In the genomic region with DNA sequence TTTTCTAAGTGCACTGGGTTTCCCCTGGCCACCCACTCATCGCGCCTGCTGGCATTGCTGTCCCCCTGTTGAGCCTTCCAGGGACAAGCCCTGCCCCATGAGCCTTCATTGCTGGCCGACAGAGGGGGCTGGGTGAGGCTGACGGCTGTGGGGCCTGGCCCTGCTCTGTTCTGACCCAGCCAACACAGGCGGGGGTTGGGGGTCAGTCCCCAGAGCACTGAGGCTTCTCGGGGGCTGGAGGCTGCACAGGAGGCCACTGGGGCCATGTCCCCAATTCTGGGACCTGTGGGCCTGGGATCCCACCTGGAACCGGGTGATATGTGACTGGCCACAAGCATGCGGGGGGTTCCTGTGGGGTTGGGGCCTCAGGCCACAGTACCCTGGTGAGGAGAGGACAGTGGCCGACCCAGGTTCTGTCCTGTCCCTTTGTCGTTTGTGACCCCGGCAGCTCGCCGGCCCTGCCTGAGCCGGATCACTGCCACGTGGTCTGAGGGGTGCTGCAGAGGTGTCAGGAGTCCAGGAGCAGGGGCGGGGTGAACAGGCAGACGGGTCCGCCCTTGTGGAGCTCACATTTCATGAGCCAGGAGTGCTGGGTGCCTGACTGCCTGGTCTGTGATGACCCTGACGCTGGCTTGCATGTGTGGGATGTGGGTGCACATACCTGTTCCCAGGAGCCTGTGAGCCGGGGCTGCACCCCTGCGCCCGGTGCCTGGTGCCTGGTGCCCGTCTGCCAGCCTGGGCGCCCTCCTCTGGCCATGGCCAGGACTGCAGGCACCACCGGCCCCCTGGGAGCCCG, we compare ENCODE assay signal across 8 cellular contexts. TPM values are rescaled to one million over a fixed set of nuclear protein-coding genes. Genes with fewer than 3 reads are reported as not detected.
DNase-seq lines count a peak whose midpoint lies in the region; ATAC-seq and TF ChIP-seq lines count a peak whose summit lies in the region.

No MANE protein-coding gene starts in this region.

- peaks cover 0 to 47% (median 1%) of the 10 kb centered on the region in 4 donors for H3K27me3 ChIP-seq in esophagus squamous epithelium
- H3K27me3 ChIP-seq in trophoblast cell (ENCODE audit: insufficient read depth, low read length): no peaks in the 10 kb centered on the region

- no peak overlapping the region for H2BK120ac ChIP-seq in trophoblast cell (ENCODE audit: insufficient read depth, low read length, poor library complexity)

- H3K27ac ChIP-seq in esophagus squamous epithelium (no peak overlapping the region), trophoblast cell (ENCODE audit: low read depth, low read length) (no peak overlapping the region)

- H3K36me3 ChIP-seq in esophagus squamous epithelium (peaks cover 8 to 35% (median 24%) of the 10 kb centered on the region in 3 donors), trophoblast cell (ENCODE audit: control insufficient read depth in 1 of 2, insufficient read depth in 2 of 2, low read length in 2 of 2) (peaks cover 42 to 44% of the 10 kb centered on the region in 2 experiments)

- no peak overlapping the region for H3K4me3 ChIP-seq in esophagus squamous epithelium
- H3K4me3 ChIP-seq in trophoblast cell (ENCODE audit: low read depth, low read length): no peak overlapping the region

- no peak overlapping the region for H3K14ac ChIP-seq in trophoblast cell (ENCODE audit: low read length)

- H3K9ac ChIP-seq in trophoblast cell (ENCODE audit: low read length): no peak overlapping the region

- no peak overlapping the region for H3K4me2 ChIP-seq in trophoblast cell (ENCODE audit: low read length)

- H4K12ac ChIP-seq in trophoblast cell (ENCODE audit: low read depth, low read length): no peak overlapping the region

- H3K23ac ChIP-seq in trophoblast cell (ENCODE audit: low read length): no peak overlapping the region

- no peak overlapping the region for H3K18ac ChIP-seq in trophoblast cell (ENCODE audit: low read length)

- H2AK5ac ChIP-seq in trophoblast cell (ENCODE audit: low read length): no peak overlapping the region

- no CpG with 5 or more reads among the region's 26 CpGs for WGBS in esophagus squamous epithelium, 2 donors
- WGBS in trophoblast cell (ENCODE audit: extremely low coverage, insufficient coverage, insufficient read length): no CpG with 5 or more reads among the region's 26 CpGs

- H4K91ac ChIP-seq in trophoblast cell (ENCODE audit: low read depth, low read length): no peak overlapping the region

- ATAC-seq in HG03378 (IDR thresholded peaks at IDR 0.05; ENCODE audit: unreplicated experiment): no peak
- no peak for ATAC-seq in HG03342 (IDR thresholded peaks at IDR 0.05; ENCODE audit: unreplicated experiment)

- peak; percentile 7 for DNase-seq in DMS153 treated with DMSO at 0.1 percent for 48 hours (lab: John Stamatoyannopoulos, UW; ENCODE audit: unreplicated experiment)
- DNase-seq in DMS153 (lab: John Stamatoyannopoulos, UW): no peak
- DNase-seq in NCI-H748 treated with DMSO at 0.1 percent for 48 hours (lab: John Stamatoyannopoulos, UW): peak; percentile 12
- DNase-seq in activated T-cell treated with anti-CD3 and anti-CD28 coated beads for 1 hour (ENCODE audit: low read depth): peak; percentile 52
- no peak for DNase-seq in esophagus squamous epithelium (lab: John Stamatoyannopoulos, UW)
- peak; percentile 38 to 66 for DNase-seq in trophoblast cell

- TF ChIP-seq POLR2A in esophagus squamous epithelium (IDR thresholded peaks at IDR 0.05): no peak

- H4K8ac ChIP-seq in trophoblast cell (ENCODE audit: low read depth, low read length): no peak overlapping the region

- H2AFZ ChIP-seq in trophoblast cell (ENCODE audit: insufficient read depth, low read length, poor library complexity): no peak overlapping the region

- H2BK5ac ChIP-seq in trophoblast cell (ENCODE audit: low read depth, low read length, poor library complexity): no peak overlapping the region

- H3K79me2 ChIP-seq in trophoblast cell (ENCODE audit: control insufficient read depth, insufficient read depth, low read length, poor library complexity): no peaks in the 10 kb centered on the region

- TF ChIP-seq CTCF in esophagus squamous epithelium (IDR thresholded peaks at IDR 0.05): peak; percentile 17 to 89 (median 72)

- no peak overlapping the region for H2BK12ac ChIP-seq in trophoblast cell (ENCODE audit: low read length)

- intact Hi-C loops in esophagus squamous epithelium (cut with DNase I): no loop called here

- no peak overlapping the region for H3K4ac ChIP-seq in trophoblast cell (ENCODE audit: low read depth, low read length)

- H3K9me3 ChIP-seq in esophagus squamous epithelium (no peaks in the 10 kb centered on the region), trophoblast cell (ENCODE audit: insufficient read depth, low read depth, low read length) (peaks cover 3% of the 10 kb centered on the region)

- peaks cover 0 to 9% (median 0%) of the 10 kb centered on the region in 3 donors for H3K4me1 ChIP-seq in esophagus squamous epithelium
- peaks cover 0 to 6% of the 10 kb centered on the region in 2 experiments for H3K4me1 ChIP-seq in trophoblast cell (ENCODE audit: control insufficient read depth in 1 of 2, insufficient read depth in 2 of 2, low read length in 2 of 2)

- H3K79me1 ChIP-seq in trophoblast cell (ENCODE audit: low read length): no peaks in the 10 kb centered on the region

RNA-seq across cellular contexts. Expression of gene COL20A1, which starts 2.1 kb away (rescaled TPM):
- total RNA-seq in esophagus squamous epithelium: not detected
- polyA plus RNA-seq in trophoblast cell (2013): 0.23 and 0.26 TPM in 2 replicates

RNA-seq across cellular contexts. Expression of gene ARFGAP1, which starts 18.3 kb away (rescaled TPM):
- total RNA-seq in esophagus squamous epithelium: 10 to 100 TPM; 18.4 to 37.4 (median 30.7) TPM
- 83.1 and 87.4 TPM in 2 replicates for polyA plus RNA-seq in trophoblast cell (2013)

RNA-seq across cellular contexts. Expression of gene NKAIN4, which starts 36.6 kb away (rescaled TPM):
- not detected for total RNA-seq in esophagus squamous epithelium
- polyA plus RNA-seq in trophoblast cell (2013): 40.3 and 44.3 TPM in 2 replicates

RNA-seq across cellular contexts. Expression of gene BIRC7, which starts 55.2 kb away (rescaled TPM):
- under 1 TPM in 1 of 4 donors, not detected in 3; 0.57 TPM for total RNA-seq in esophagus squamous epithelium
- polyA plus RNA-seq in trophoblast cell (2013): 12.8 and 14.9 TPM in 2 replicates

Comparison
In these comparisons a context has a peak if more than half of its experiments do, and no peak if none do; other contexts are left out.
1. DNase-seq: peak in DMS153 treated with DMSO at 0.1 percent for 48 hours (single experiment), NCI-H748 treated with DMSO at 0.1 percent for 48 hours (single experiment), activated T-cell treated with anti-CD3 and anti-CD28 coated beads for 1 hour (single experiment) and trophoblast cell (2 of 2); none in DMS153 (single experiment) and esophagus squamous epithelium (single experiment).